In genomic region chr14:22546722-22547071, GRCh38 we compare ENCODE assay signal across 11 cellular contexts. TPM values are rescaled to one million over a fixed set of nuclear protein-coding genes. Genes with fewer than 3 reads are reported as not detected.
DNase-seq lines count a peak whose midpoint lies in the region; ATAC-seq and TF ChIP-seq lines count a peak whose summit lies in the region.
"Had no signal": no experiment of that assay in that cellular context is flagged by ENCODE, and none has a peak within 500 bp of the region (broad histone marks: within the 10 kb centered on the region; RNA-seq: fewer than 3 reads in every experiment).

No MANE protein-coding gene starts in this region.

- peaks cover 86% of the 10 kb centered on the region for H3K36me3 Mint-ChIP-seq in activated naive CD8-positive, alpha-beta T cell treated with anti-CD3 and anti-CD28 coated beads, Interleukin-2, amount 10 ng/mL, durations not matched to agents 7 days and 5 days

- H4K20me1 ChIP-seq in mammary epithelial cell (ENCODE audit: insufficient read depth, low read length), result no peaks in the 10 kb centered on the region

- H3K4me1 Mint-ChIP-seq in activated naive CD8-positive, alpha-beta T cell treated with anti-CD3 and anti-CD28 coated beads, Interleukin-2, amount 10 ng/mL, durations not matched to agents 7 days and 5 days, result peaks cover 88% of the 10 kb centered on the region

- no peak overlapping the region for H3K9ac ChIP-seq in mammary epithelial cell (ENCODE audit: insufficient read depth, low read length)
- peak overlapping the region in 1 of 2 donors; percentile 26 for H3K9ac ChIP-seq in mucosa of rectum (ENCODE audit: low read depth in 1 of 2, low read length in 2 of 2)

- CTCF ChIA-PET in mammary epithelial cell (lab: Charles Lee; ENCODE audit: low non-redundant PET), result no interaction called here

- in situ Hi-C loops in mammary epithelial cell (cut with MboI; ENCODE audit: low sequenced_read_pairs in 2 of 2), result no loop called here

- H3K27me3 ChIP-seq in breast epithelium (no peaks in the 10 kb centered on the region), mammary epithelial cell (ENCODE audit: insufficient read depth, low read length) (no peaks in the 10 kb centered on the region), mucosa of rectum (ENCODE audit: control insufficient read depth in 2 of 2, insufficient read depth in 2 of 2, low read length in 2 of 2) (no peaks in the 10 kb centered on the region), tibial nerve (no peaks in the 10 kb centered on the region)

- H3K36me3 ChIP-seq in breast epithelium (no peaks in the 10 kb centered on the region), mammary epithelial cell (ENCODE audit: insufficient read depth, low read length) (no peaks in the 10 kb centered on the region), mucosa of rectum (ENCODE audit: control insufficient read depth in 2 of 2, insufficient read depth in 2 of 2, low read length in 2 of 2) (no peaks in the 10 kb centered on the region), tibial nerve (no peaks in the 10 kb centered on the region)

- intact Hi-C loops in breast epithelium (cut with DNase I; ENCODE audit: low total_unique reads) (no loop called here), mammary epithelial cell (cut with micrococcal nuclease) (no loop called here)

- peak overlapping the region; percentile 99 for H3K27ac Mint-ChIP-seq in activated naive CD8-positive, alpha-beta T cell treated with anti-CD3 and anti-CD28 coated beads, Interleukin-2, amount 10 ng/mL, durations not matched to agents 7 days and 5 days

- 87% methylated on average over 3 of the region's 3 CpGs for WGBS in mammary epithelial cell (ENCODE audit: low coverage, missing lambda C conversion rate)
- 71 to 72% methylated on average over 3 of the region's 3 CpGs for WGBS in tibial nerve, 2 donors

- no peaks in the 10 kb centered on the region for H3K9me3 ChIP-seq in breast epithelium
- H3K9me3 ChIP-seq in mammary epithelial cell (replicated peaks; ENCODE audit: insufficient read depth, low read length), result no peaks in the 10 kb centered on the region
- no peaks in the 10 kb centered on the region for H3K9me3 ChIP-seq in mucosa of rectum (ENCODE audit: control insufficient read depth in 2 of 2, low read length in 2 of 2)
- no peaks in the 10 kb centered on the region for H3K9me3 ChIP-seq in tibial nerve

- POLR2A ChIA-PET in activated naive CD8-positive, alpha-beta T cell treated with anti-CD3 and anti-CD28 coated beads, Interleukin-2, amount 10 ng/mL, durations not matched to agents 7 days and 5 days (lab: Charles Lee), result interaction anchor here (0.8 to 13.3 kb wide), 18 partner anchors 4 to 904 kb away, joined by 3 to 646 read pairs (median 7); no protein-coding TSS in a partner anchor

- no peak for TF ChIP-seq EP300 in tibial nerve (IDR thresholded peaks at IDR 0.05)

- DNase-seq in breast epithelium (ENCODE audit: low spot score in 2 of 2), result no peak
- no peak for DNase-seq in mammary epithelial cell
- DNase-seq in activated naive CD8-positive, alpha-beta T cell treated with anti-CD3 and anti-CD28 coated beads, Interleukin-2, amount 10 ng/mL, durations not matched to agents 7 days and 5 days, result no peak
- no peak for DNase-seq in tibial nerve (ENCODE audit: low spot score in 2 of 2)
- DNase-seq in COR-L47 (lab: John Stamatoyannopoulos, UW), result no peak
- no peak for DNase-seq in NCI-H1436 (lab: John Stamatoyannopoulos, UW)
- DNase-seq: hypothalamus, MM.1S, NCI-H774 had no signal

- H3K9me3 Mint-ChIP-seq in activated naive CD8-positive, alpha-beta T cell treated with anti-CD3 and anti-CD28 coated beads, Interleukin-2, amount 10 ng/mL, durations not matched to agents 7 days and 5 days, result no peaks in the 10 kb centered on the region

- TF ChIP-seq POLR2A in breast epithelium (IDR thresholded peaks at IDR 0.05), result no peak
- no peak for TF ChIP-seq POLR2A in tibial nerve (IDR thresholded peaks at IDR 0.05)

- BruUV-seq in mammary epithelial cell (replicated peaks; lab: Mats Ljungman, UMichigan), result no TSS peak

- no peak overlapping the region for H2AFZ ChIP-seq in mammary epithelial cell (ENCODE audit: low read depth, low read length)

- no peaks in the 10 kb centered on the region for H3K27me3 Mint-ChIP-seq in activated naive CD8-positive, alpha-beta T cell treated with anti-CD3 and anti-CD28 coated beads, Interleukin-2, amount 10 ng/mL, durations not matched to agents 7 days and 5 days

- peak overlapping the region; percentile 86 for H3K4me3 Mint-ChIP-seq in activated naive CD8-positive, alpha-beta T cell treated with anti-CD3 and anti-CD28 coated beads, Interleukin-2, amount 10 ng/mL, durations not matched to agents 7 days and 5 days

- no peak overlapping the region for H3K4me2 ChIP-seq in mammary epithelial cell (ENCODE audit: insufficient read depth, low read depth, low read length)

- H3K27ac ChIP-seq in breast epithelium, result peak overlapping the region; percentile 33 to 79
- H3K27ac ChIP-seq in mammary epithelial cell (ENCODE audit: insufficient read depth, low read depth, low read length), result no peak overlapping the region
- peak overlapping the region; percentile 74 to 78 for H3K27ac ChIP-seq in mucosa of rectum (ENCODE audit: low read depth in 2 of 2, low read length in 2 of 2)
- peak overlapping the region in 3 of 4 donors; percentile 28 to 69 (median 67) for H3K27ac ChIP-seq in tibial nerve

- H3K4me1 ChIP-seq in breast epithelium, result no peaks in the 10 kb centered on the region
- H3K4me1 ChIP-seq in mammary epithelial cell (ENCODE audit: insufficient read depth, low read length), result peaks cover 10% of the 10 kb centered on the region
- peaks cover 22 to 26% of the 10 kb centered on the region in 2 donors for H3K4me1 ChIP-seq in mucosa of rectum (ENCODE audit: control insufficient read depth in 2 of 2, insufficient read depth in 2 of 2, low read length in 2 of 2)
- H3K4me1 ChIP-seq in tibial nerve, result peaks cover 0 to 52% (median 17%) of the 10 kb centered on the region in 4 donors

- dilution Hi-C loops in mammary epithelial cell (cut with HindIII; ENCODE audit: low sequenced_read_pairs), result no loop called here

- TF ChIP-seq CTCF in breast epithelium (IDR thresholded peaks at IDR 0.05), result no peak
- TF ChIP-seq CTCF in mammary epithelial cell (conservative IDR thresholded peaks at IDR 0.05 in 1 of 2, IDR thresholded peaks at IDR 0.05 in 1 of 2; ENCODE audit: extremely low read depth in 1 of 2, insufficient read depth in 1 of 2, low read depth in 1 of 2, low read length in 2 of 2), result no peak
- TF ChIP-seq CTCF in tibial nerve (IDR thresholded peaks at IDR 0.05), result no peak

- no peak for ATAC-seq in activated naive CD8-positive, alpha-beta T cell treated with anti-CD3 and anti-CD28 coated beads, Interleukin-2, amount 10 ng/mL, durations not matched to agents 7 days and 5 days (ENCODE audit: low read depth)
- ATAC-seq in HG02970 (IDR thresholded peaks at IDR 0.05; ENCODE audit: low FRiP score, unreplicated experiment), result no peak

- no peaks in the 10 kb centered on the region for H3K79me2 ChIP-seq in mammary epithelial cell (ENCODE audit: insufficient read depth, low read length)

- H3K4me3 ChIP-seq in breast epithelium (no peak overlapping the region), mammary epithelial cell (replicated peaks in 1 of 3; ENCODE audit: insufficient read depth in 1 of 3, low read depth in 2 of 3, low read length in 3 of 3) (no peak overlapping the region), mucosa of rectum (ENCODE audit: low read length in 2 of 2) (no peak overlapping the region), tibial nerve (no peak overlapping the region)

RNA-seq across cellular contexts. Expression of gene DAD1, which starts 42.3 kb away (rescaled TPM):
- total RNA-seq in breast epithelium (100 to 1,000 TPM; 192 to 238 (median 202) TPM), mammary epithelial cell (100 to 1,000 TPM; 154 to 169 TPM), tibial nerve (100 to 1,000 TPM; 128 to 254 (median 198) TPM)
- 324 TPM for polyA plus RNA-seq in mammary epithelial cell
- polyA minus RNA-seq in mammary epithelial cell, result 197 TPM
- 100 to 1,000 TPM; 124 to 148 TPM for total RNA-seq in activated naive CD8-positive, alpha-beta T cell treated with anti-CD3 and anti-CD28 coated beads, Interleukin-2, amount 10 ng/mL, durations not matched to agents 7 days and 5 days

RNA-seq across cellular contexts. Expression of gene ABHD4, which starts 51.4 kb away (rescaled TPM):
- 10 to 100 TPM; 22.1 to 41.6 (median 25.2) TPM for total RNA-seq in breast epithelium
- total RNA-seq in mammary epithelial cell, result 10 to 100 TPM; 16.7 to 20.5 TPM
- 12.0 TPM for polyA plus RNA-seq in mammary epithelial cell
- 16.5 TPM for polyA minus RNA-seq in mammary epithelial cell
- 10 to 100 TPM; 13.0 to 17.9 TPM for total RNA-seq in activated naive CD8-positive, alpha-beta T cell treated with anti-CD3 and anti-CD28 coated beads, Interleukin-2, amount 10 ng/mL, durations not matched to agents 7 days and 5 days
- 10 to 100 TPM; 16.1 to 42.4 (median 31.9) TPM for total RNA-seq in tibial nerve
